ENCODE assay signal across 2 cellular contexts in the genomic region with DNA sequence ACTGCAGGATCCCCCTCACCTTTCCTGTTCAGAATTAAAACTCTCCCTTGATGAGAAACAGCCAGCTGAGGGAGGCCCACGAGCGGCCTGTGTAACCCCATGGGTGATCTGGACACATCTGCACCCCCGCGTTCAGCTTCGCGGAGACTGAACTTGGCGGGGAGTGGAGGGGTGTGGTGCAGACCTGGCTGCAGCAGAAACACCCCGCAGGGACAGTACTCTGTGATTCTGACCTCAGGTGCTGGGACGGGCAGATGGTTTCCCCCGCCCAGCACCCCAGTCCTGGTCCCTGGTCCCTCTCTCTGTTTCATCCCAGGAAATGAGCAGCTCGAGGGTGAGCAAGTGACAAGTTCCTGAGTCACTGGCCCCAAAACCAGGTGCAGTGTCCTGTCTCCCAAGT.
TF ChIP-seq lines count a peak whose summit lies in the region.

No MANE protein-coding gene starts in this region.

TF ChIP-seq in IMR-90, 13 proteins besides CTCF, POLR2A, EP300 and RAD21:
- no peak for TF ChIP-seq BHLHE40 (IDR thresholded peaks at IDR 0.05; ENCODE audit: low read depth, low read length)
- no peak for TF ChIP-seq NFE2L2 (IDR thresholded peaks at IDR 0.05; ENCODE audit: low read depth, low read length)
- no peak for TF ChIP-seq MAFK (IDR thresholded peaks at IDR 0.05; ENCODE audit: low read depth, low read length)
- no peak for TF ChIP-seq RFX5 (IDR thresholded peaks at IDR 0.05; ENCODE audit: low read depth, low read length)
- TF ChIP-seq CHD1 (IDR thresholded peaks at IDR 0.05; ENCODE audit: low read depth, low read length): no peak
- no peak for TF ChIP-seq MXI1 (IDR thresholded peaks at IDR 0.05; ENCODE audit: borderline replicate concordance, low read depth, low read length)
- TF ChIP-seq, protein P1, sequence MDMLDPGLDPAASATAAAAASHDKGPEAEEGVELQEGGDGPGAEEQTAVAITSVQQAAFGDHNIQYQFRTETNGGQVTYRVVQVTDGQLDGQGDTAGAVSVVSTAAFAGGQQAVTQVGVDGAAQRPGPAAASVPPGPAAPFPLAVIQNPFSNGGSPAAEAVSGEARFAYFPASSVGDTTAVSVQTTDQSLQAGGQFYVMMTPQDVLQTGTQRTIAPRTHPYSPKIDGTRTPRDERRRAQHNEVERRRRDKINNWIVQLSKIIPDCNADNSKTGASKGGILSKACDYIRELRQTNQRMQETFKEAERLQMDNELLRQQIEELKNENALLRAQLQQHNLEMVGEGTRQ (IDR thresholded peaks at IDR 0.05; ENCODE audit: low read depth, low read length): no peak
- no peak for TF ChIP-seq SMC3 (IDR thresholded peaks at IDR 0.05; ENCODE audit: low read depth, low read length)
- TF ChIP-seq FOS (IDR thresholded peaks at IDR 0.05; ENCODE audit: low read depth, low read length): no peak
- no peak for TF ChIP-seq ELK1 (IDR thresholded peaks at IDR 0.05; ENCODE audit: borderline replicate concordance, low read depth, low read length)

TF ChIP-seq in H1, 55 proteins besides CTCF, POLR2A, EP300 and RAD21:
- TF ChIP-seq JUND (IDR thresholded peaks at IDR 0.05; ENCODE audit: low read length) (no peak), CBX8 (IDR thresholded peaks at IDR 0.05; ENCODE audit: borderline replicate concordance, low read depth, low read length) (no peak), CHD1 (IDR thresholded peaks at IDR 0.05; ENCODE audit: low read depth, low read length) (no peak)
